16 cellular contexts compared by ENCODE assay signal in genomic region chr20:50635014-50635557, GRCh38. TPM values are rescaled to one million over a fixed set of nuclear protein-coding genes. Genes with fewer than 3 reads are reported as not detected.
DNase-seq lines count a peak whose midpoint lies in the region; ATAC-seq and TF ChIP-seq lines count a peak whose summit lies in the region.
"Had no signal": no experiment of that assay in that cellular context is flagged by ENCODE, and none has a peak within 500 bp of the region (broad histone marks: within the 10 kb centered on the region; RNA-seq: fewer than 3 reads in every experiment).

No MANE protein-coding gene starts in this region.

- H3K27me3 ChIP-seq in left ventricle myocardium inferior (ENCODE audit: low read depth) (no peaks in the 10 kb centered on the region), hepatocyte (no peaks in the 10 kb centered on the region), gastrocnemius medialis (no peaks in the 10 kb centered on the region), uterus (no peaks in the 10 kb centered on the region)
- H3K27me3 ChIP-seq: BLaER1, Peyer's patch had no signal

- peaks cover 17% of the 10 kb centered on the region for H3K27me3 Mint-ChIP-seq in stimulated activated naive CD8-positive, alpha-beta T cell treated with anti-CD3 and anti-CD28 coated beads, Interleukin-15, amount 100 ng/mL, for 72 hours
- H3K27me3 Mint-ChIP-seq in osteocyte (ENCODE audit: unreplicated experiment) = peaks cover 28% of the 10 kb centered on the region

- no peaks in the 10 kb centered on the region for H3K9me3 Mint-ChIP-seq in stimulated activated naive CD8-positive, alpha-beta T cell treated with anti-CD3 and anti-CD28 coated beads, Interleukin-15, amount 100 ng/mL, for 72 hours
- no peaks in the 10 kb centered on the region for H3K9me3 Mint-ChIP-seq in osteocyte (ENCODE audit: unreplicated experiment)
- H3K9me3 Mint-ChIP-seq: CD8-positive, alpha-beta memory T cell had no signal

- peak overlapping the region; percentile 69 for H3K4me2 ChIP-seq in hepatocyte

- H2AFZ ChIP-seq in hepatocyte = no peak overlapping the region

- H4K20me1 ChIP-seq in hepatocyte (ENCODE audit: insufficient read depth, poor library complexity, severe bottlenecking) = no peaks in the 10 kb centered on the region
- H4K20me1 ChIP-seq: BLaER1 had no signal

- intact Hi-C loops in left ventricle myocardium inferior (cut with micrococcal nuclease) (no loop called here), Right ventricle myocardium superior (cut with DNase I) (no loop called here), gastrocnemius medialis (cut with DNase I; ENCODE audit: low total_unique reads) (no loop called here), uterus (cut with DNase I; ENCODE audit: low total_unique reads) (no loop called here)

- no peaks in the 10 kb centered on the region for H3K79me2 ChIP-seq in hepatocyte

- H3K27ac Mint-ChIP-seq in stimulated activated naive CD8-positive, alpha-beta T cell treated with anti-CD3 and anti-CD28 coated beads, Interleukin-15, amount 100 ng/mL, for 72 hours = no peak overlapping the region
- no peak overlapping the region for H3K27ac Mint-ChIP-seq in osteocyte (ENCODE audit: unreplicated experiment)

- no peak for DNase-seq in left ventricle myocardium inferior
- no peak for DNase-seq in Right ventricle myocardium superior
- DNase-seq in hepatocyte (ENCODE audit: low spot score) = no peak
- no peak for DNase-seq in gastrocnemius medialis
- no peak for DNase-seq in uterus
- no peak for DNase-seq in stimulated activated naive CD8-positive, alpha-beta T cell treated with anti-CD3 and anti-CD28 coated beads, Interleukin-15, amount 100 ng/mL, for 72 hours
- DNase-seq in osteocyte (ENCODE audit: extremely low spot score, unreplicated experiment) = no peak
- DNase-seq: NCI-H446 treated with DMSO at 0.1 percent for 48 hours, NCI-H748 treated with DMSO at 0.1 percent for 48 hours had no signal

- in situ Hi-C loops in gastrocnemius medialis (cut with MboI; ENCODE audit: low sequenced_read_pairs in 4 of 4) = no loop called here

- TF ChIP-seq POLR2A in gastrocnemius medialis (IDR thresholded peaks at IDR 0.05) = no peak
- no peak for TF ChIP-seq POLR2A in uterus (IDR thresholded peaks at IDR 0.05)

- H3K4me1 Mint-ChIP-seq in stimulated activated naive CD8-positive, alpha-beta T cell treated with anti-CD3 and anti-CD28 coated beads, Interleukin-15, amount 100 ng/mL, for 72 hours = no peaks in the 10 kb centered on the region
- H3K4me1 Mint-ChIP-seq in osteocyte (ENCODE audit: unreplicated experiment) = peaks cover 29% of the 10 kb centered on the region

- H3K27ac ChIP-seq in left ventricle myocardium inferior (replicated peaks) (peak overlapping the region; percentile 74), hepatocyte (peak overlapping the region; percentile 14), gastrocnemius medialis (peak overlapping the region in 2 of 4 donors; percentile 2 to 43), uterus (peak overlapping the region in 1 of 2 donors; percentile 55)
- H3K27ac ChIP-seq: BLaER1, SK-N-MC had no signal

- ATAC-seq in Right ventricle myocardium superior (ENCODE audit: poor library complexity) (no peak), gastrocnemius medialis (no peak)
- ATAC-seq in stimulated activated naive CD8-positive, alpha-beta T cell treated with anti-CD3 and anti-CD28 coated beads, Interleukin-15, amount 100 ng/mL, for 72 hours = no peak

- H3K4me1 ChIP-seq in left ventricle myocardium inferior (peaks cover 36% of the 10 kb centered on the region), hepatocyte (ENCODE audit: insufficient read depth) (peaks cover 24% of the 10 kb centered on the region), gastrocnemius medialis (peaks cover 0 to 7% of the 10 kb centered on the region in 2 donors), uterus (peaks cover 0 to 15% of the 10 kb centered on the region in 2 donors)

- TF ChIP-seq CTCF in left ventricle myocardium inferior (IDR thresholded peaks at IDR 0.05; ENCODE audit: borderline replicate concordance) = no peak
- TF ChIP-seq CTCF in WI38 (IDR thresholded peaks at IDR 0.05; ENCODE audit: low read depth, low read length) = no peak
- no peak for TF ChIP-seq CTCF in hepatocyte (IDR thresholded peaks at IDR 0.05; ENCODE audit: poor library complexity)
- no peak for TF ChIP-seq CTCF in gastrocnemius medialis (IDR thresholded peaks at IDR 0.05 in 4 of 5, conservative IDR thresholded peaks at IDR 0.05 in 1 of 5)
- no peak for TF ChIP-seq CTCF in uterus (IDR thresholded peaks at IDR 0.05)
- no peak for TF ChIP-seq CTCF in osteocyte (IDR thresholded peaks at IDR 0.05)

- 91% methylated on average over 10 of the region's 10 CpGs for WGBS in hepatocyte (ENCODE audit: low lambda C conversion rate, missing lambda C conversion rate)

- no peaks in the 10 kb centered on the region for H3K36me3 Mint-ChIP-seq in osteocyte (ENCODE audit: unreplicated experiment)
- H3K36me3 Mint-ChIP-seq: CD8-positive, alpha-beta memory T cell had no signal

- H3K36me3 ChIP-seq in left ventricle myocardium inferior = no peaks in the 10 kb centered on the region
- H3K36me3 ChIP-seq in hepatocyte (replicated peaks; ENCODE audit: insufficient read depth, low read depth) = no peaks in the 10 kb centered on the region
- H3K36me3 ChIP-seq in gastrocnemius medialis = no peaks in the 10 kb centered on the region
- H3K36me3 ChIP-seq in uterus = no peaks in the 10 kb centered on the region
- H3K36me3 ChIP-seq: BLaER1, Peyer's patch had no signal

- H3K9me3 ChIP-seq in left ventricle myocardium inferior (replicated peaks) (no peaks in the 10 kb centered on the region), hepatocyte (ENCODE audit: low read depth) (no peaks in the 10 kb centered on the region), gastrocnemius medialis (no peaks in the 10 kb centered on the region), uterus (no peaks in the 10 kb centered on the region)
- H3K9me3 ChIP-seq: BLaER1, Peyer's patch had no signal

- peak overlapping the region; percentile 41 for H3K4me3 ChIP-seq in left ventricle myocardium inferior
- H3K4me3 ChIP-seq in WI38 (ENCODE audit: low read depth, low read length) = peak overlapping the region; percentile 45
- no peak overlapping the region for H3K4me3 ChIP-seq in hepatocyte
- peak overlapping the region; percentile 27 to 52 (median 38) for H3K4me3 ChIP-seq in gastrocnemius medialis
- H3K4me3 ChIP-seq in uterus = no peak overlapping the region
- H3K4me3 ChIP-seq: BLaER1, SK-N-MC had no signal

- H3K9me2 ChIP-seq in hepatocyte (replicated peaks; ENCODE audit: insufficient read depth) = no peaks in the 10 kb centered on the region

- no peak overlapping the region for H3K4me3 Mint-ChIP-seq in stimulated activated naive CD8-positive, alpha-beta T cell treated with anti-CD3 and anti-CD28 coated beads, Interleukin-15, amount 100 ng/mL, for 72 hours
- H3K4me3 Mint-ChIP-seq in osteocyte (ENCODE audit: unreplicated experiment) = no peak overlapping the region
- H3K4me3 Mint-ChIP-seq: CD8-positive, alpha-beta memory T cell had no signal

RNA-seq across cellular contexts. Expression of gene RIPOR3, which starts 56.3 kb away (rescaled TPM):
- total RNA-seq in left ventricle myocardium inferior (6.5 TPM), Right ventricle myocardium superior (8.1 TPM), hepatocyte (4.3 and 5.6 TPM in 2 replicates), gastrocnemius medialis (10 to 100 TPM in 1 of 4 donors, 1 to 10 TPM in 3; 5.3 to 12.5 (median 8.2) TPM), uterus (10 to 100 TPM in 3 of 4 donors, 1 to 10 TPM in 1; 9.1 to 85.4 (median 17.8) TPM), osteocyte (0.11 and 0.37 TPM in 2 replicates)
- polyA plus RNA-seq in hepatocyte = 5.7 and 10.3 TPM in 2 replicates
- total RNA-seq: A172; CD8-positive, alpha-beta memory T cell; HT1080 had no signal

Comparison
In these comparisons a context has a peak if more than half of its experiments do, and no peak if none do; other contexts are left out.
1. H3K4me3 ChIP-seq: peak in left ventricle myocardium inferior (single experiment), WI38 (single experiment) and gastrocnemius medialis (4 of 4); none in hepatocyte (single experiment) and uterus (0 of 2).